In the genomic region with DNA sequence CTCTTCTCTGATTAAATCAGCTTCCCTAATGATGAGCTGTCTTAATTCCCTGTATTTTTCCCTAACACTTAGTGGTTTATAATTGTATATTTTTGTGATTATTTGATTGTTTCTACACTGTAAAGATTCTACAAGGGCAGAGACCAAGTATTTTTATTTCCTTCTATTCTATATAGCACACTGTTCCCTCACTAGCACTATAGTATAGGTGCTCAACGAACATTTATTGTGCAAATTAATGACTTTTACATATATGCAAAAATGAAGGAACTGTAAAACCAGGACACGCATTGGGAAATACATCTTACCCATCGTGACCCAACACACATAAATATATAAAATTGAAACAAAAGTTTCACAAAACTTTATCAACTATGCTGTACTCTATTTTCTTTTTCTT, we compare ENCODE assay signal across 1 cellular context.
TF ChIP-seq lines count a peak whose summit lies in the region.

No MANE protein-coding gene starts in this region.

TF ChIP-seq in GM23338, 12 proteins besides CTCF, POLR2A, EP300 and RAD21 (continued from another document):
- TF ChIP-seq ZNF462 (CRISPR knock-in tag; IDR thresholded peaks at IDR 0.05) (no peak), POLR2AphosphoS5 (IDR thresholded peaks at IDR 0.05; ENCODE audit: low read depth) (no peak), ZNF331 (CRISPR knock-in tag; IDR thresholded peaks at IDR 0.05; ENCODE audit: low read depth) (no peak)
